1 cellular context compared by ENCODE assay signal in the genomic region with DNA sequence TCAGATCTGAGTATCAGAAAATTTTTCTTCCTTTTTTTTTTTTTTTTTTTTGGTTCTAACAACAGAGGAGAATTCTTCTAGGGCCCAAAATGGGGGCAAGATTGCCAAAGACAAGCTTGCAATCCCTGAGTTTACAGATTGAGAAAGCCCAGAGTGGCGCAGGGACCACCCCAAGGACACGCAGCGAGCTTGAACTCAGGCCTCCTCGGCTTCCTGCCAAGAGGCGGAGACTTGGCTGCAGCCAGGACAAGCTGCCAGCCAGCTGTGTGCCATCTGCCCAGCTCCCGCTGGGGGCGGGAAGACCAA.
A peak's percentile ranks its signal among the peaks of the same experiment; 100 is the strongest.
TF ChIP-seq lines count a peak whose summit lies in the region.

No MANE protein-coding gene starts in this region.

TF ChIP-seq in HepG2, 621 proteins besides CTCF, POLR2A, EP300 and RAD21 (continues in another document):
- TF ChIP-seq ZNF292 (CRISPR knock-in tag; IDR thresholded peaks at IDR 0.05; ENCODE audit: borderline replicate concordance, low read depth) (peak; percentile 4; the same call in 1 of the 2 replicates), ZFP90 (CRISPR knock-in tag; IDR thresholded peaks at IDR 0.05; ENCODE audit: borderline replicate concordance) (no peak), SCMH1 (CRISPR knock-in tag; IDR thresholded peaks at IDR 0.05; ENCODE audit: borderline replicate concordance) (no peak), KDM5B (CRISPR knock-in tag; IDR thresholded peaks at IDR 0.05; ENCODE audit: borderline replicate concordance) (peak; percentile 17; the same call in 1 of the 2 replicates), GMEB2 (CRISPR knock-in tag; IDR thresholded peaks at IDR 0.05; ENCODE audit: low read depth) (no peak), ZNF121 (CRISPR knock-in tag; IDR thresholded peaks at IDR 0.05) (no peak), KLF6 (CRISPR knock-in tag; IDR thresholded peaks at IDR 0.05) (no peak), RXRB (CRISPR knock-in tag; IDR thresholded peaks at IDR 0.05; ENCODE audit: borderline replicate concordance) (peak; percentile 85), SP2 (CRISPR knock-in tag; IDR thresholded peaks at IDR 0.05) (no peak), SRSF4 (IDR thresholded peaks at IDR 0.05; ENCODE audit: low read depth, low read length, poor library complexity, severe bottlenecking) (no peak), ZNF879 (CRISPR knock-in tag; IDR thresholded peaks at IDR 0.05) (no peak), HDAC1 (CRISPR knock-in tag; IDR thresholded peaks at IDR 0.05) (no peak), SMAD3 (CRISPR knock-in tag; IDR thresholded peaks at IDR 0.05) (no peak), BHLHE40 (IDR thresholded peaks at IDR 0.05; ENCODE audit: low read length) (peak; percentile 8; the same call in 1 of the 2 replicates), ARNT (IDR thresholded peaks at IDR 0.05) (no peak), SYNCRIP (IDR thresholded peaks at IDR 0.05; ENCODE audit: insufficient read depth, low read depth, low read length) (no peak), ZNF256 (CRISPR knock-in tag; conservative IDR thresholded peaks at IDR 0.05) (no peak), RFX1 (IDR thresholded peaks at IDR 0.05) (no peak), AGO1 (IDR thresholded peaks at IDR 0.05; ENCODE audit: low read depth, low read length, poor library complexity, severe bottlenecking) (no peak), HMG20A (CRISPR knock-in tag; IDR thresholded peaks at IDR 0.05; ENCODE audit: borderline replicate concordance) (no peak), RBM22 (optimal IDR thresholded peaks at IDR 0.05; ENCODE audit: low read length) (no peak), GTF2F1 (IDR thresholded peaks at IDR 0.05; ENCODE audit: low read length) (no peak), ZMYM3 (CRISPR knock-in tag; IDR thresholded peaks at IDR 0.05) (no peak), ZNF776 (CRISPR knock-in tag; IDR thresholded peaks at IDR 0.05) (no peak), PPARG (CRISPR knock-in tag; conservative IDR thresholded peaks at IDR 0.05) (peak; percentile 99), BCL3 (CRISPR knock-in tag; IDR thresholded peaks at IDR 0.05) (no peak), ZNF446 (CRISPR knock-in tag; IDR thresholded peaks at IDR 0.05) (no peak), ZNF326 (CRISPR knock-in tag; IDR thresholded peaks at IDR 0.05; ENCODE audit: borderline replicate concordance) (no peak), ZNF276 (CRISPR knock-in tag; IDR thresholded peaks at IDR 0.05; ENCODE audit: low read depth) (no peak), ZNF691 (CRISPR knock-in tag; IDR thresholded peaks at IDR 0.05; ENCODE audit: borderline replicate concordance, low read depth) (no peak), MIER2 (CRISPR knock-in tag; IDR thresholded peaks at IDR 0.05) (no peak), ZSCAN29 (CRISPR knock-in tag; conservative IDR thresholded peaks at IDR 0.05) (no peak), ZFP36 (IDR thresholded peaks at IDR 0.05; ENCODE audit: borderline replicate concordance, low read depth, low read length, partially characterized antibody) (peak; percentile 89), TERF1 (CRISPR knock-in tag; IDR thresholded peaks at IDR 0.05) (no peak), SUZ12 (IDR thresholded peaks at IDR 0.05; ENCODE audit: low read depth, low read length) (no peak), MTF1 (CRISPR knock-in tag; IDR thresholded peaks at IDR 0.05) (no peak), SP1 (IDR thresholded peaks at IDR 0.05) (no peak), SP1 (CRISPR knock-in tag; IDR thresholded peaks at IDR 0.05) (0 out of 2 replicates have a peak, but pooled peaks have one; percentile 67), ELF1 (CRISPR knock-in tag; IDR thresholded peaks at IDR 0.05) (no peak), ZSCAN31 (CRISPR knock-in tag; IDR thresholded peaks at IDR 0.05; ENCODE audit: low read depth) (no peak), HOXA7 (CRISPR knock-in tag; IDR thresholded peaks at IDR 0.05) (no peak), FOXC1 (CRISPR knock-in tag; IDR thresholded peaks at IDR 0.05; ENCODE audit: borderline replicate concordance) (no peak), AKAP8 (CRISPR knock-in tag; IDR thresholded peaks at IDR 0.05) (no peak), MEIS1 (CRISPR knock-in tag; IDR thresholded peaks at IDR 0.05; ENCODE audit: borderline replicate concordance) (no peak), ZNF670 (CRISPR knock-in tag; IDR thresholded peaks at IDR 0.05; ENCODE audit: borderline replicate concordance) (no peak)
- TF ChIP-seq, protein P1, sequence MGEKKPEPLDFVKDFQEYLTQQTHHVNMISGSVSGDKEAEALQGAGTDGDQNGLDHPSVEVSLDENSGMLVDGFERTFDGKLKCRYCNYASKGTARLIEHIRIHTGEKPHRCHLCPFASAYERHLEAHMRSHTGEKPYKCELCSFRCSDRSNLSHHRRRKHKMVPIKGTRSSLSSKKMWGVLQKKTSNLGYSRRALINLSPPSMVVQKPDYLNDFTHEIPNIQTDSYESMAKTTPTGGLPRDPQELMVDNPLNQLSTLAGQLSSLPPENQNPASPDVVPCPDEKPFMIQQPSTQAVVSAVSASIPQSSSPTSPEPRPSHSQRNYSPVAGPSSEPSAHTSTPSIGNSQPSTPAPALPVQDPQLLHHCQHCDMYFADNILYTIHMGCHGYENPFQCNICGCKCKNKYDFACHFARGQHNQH (CRISPR knock-in tag; IDR thresholded peaks at IDR 0.05): no peak
- TF ChIP-seq, protein P2, sequence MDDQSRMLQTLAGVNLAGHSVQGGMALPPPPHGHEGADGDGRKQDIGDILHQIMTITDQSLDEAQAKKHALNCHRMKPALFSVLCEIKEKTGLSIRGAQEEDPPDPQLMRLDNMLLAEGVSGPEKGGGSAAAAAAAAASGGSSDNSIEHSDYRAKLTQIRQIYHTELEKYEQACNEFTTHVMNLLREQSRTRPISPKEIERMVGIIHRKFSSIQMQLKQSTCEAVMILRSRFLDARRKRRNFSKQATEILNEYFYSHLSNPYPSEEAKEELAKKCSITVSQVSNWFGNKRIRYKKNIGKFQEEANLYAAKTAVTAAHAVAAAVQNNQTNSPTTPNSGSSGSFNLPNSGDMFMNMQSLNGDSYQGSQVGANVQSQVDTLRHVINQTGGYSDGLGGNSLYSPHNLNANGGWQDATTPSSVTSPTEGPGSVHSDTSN (CRISPR knock-in tag; IDR thresholded peaks at IDR 0.05; ENCODE audit: borderline replicate concordance): no peak
- TF ChIP-seq, protein P3, sequence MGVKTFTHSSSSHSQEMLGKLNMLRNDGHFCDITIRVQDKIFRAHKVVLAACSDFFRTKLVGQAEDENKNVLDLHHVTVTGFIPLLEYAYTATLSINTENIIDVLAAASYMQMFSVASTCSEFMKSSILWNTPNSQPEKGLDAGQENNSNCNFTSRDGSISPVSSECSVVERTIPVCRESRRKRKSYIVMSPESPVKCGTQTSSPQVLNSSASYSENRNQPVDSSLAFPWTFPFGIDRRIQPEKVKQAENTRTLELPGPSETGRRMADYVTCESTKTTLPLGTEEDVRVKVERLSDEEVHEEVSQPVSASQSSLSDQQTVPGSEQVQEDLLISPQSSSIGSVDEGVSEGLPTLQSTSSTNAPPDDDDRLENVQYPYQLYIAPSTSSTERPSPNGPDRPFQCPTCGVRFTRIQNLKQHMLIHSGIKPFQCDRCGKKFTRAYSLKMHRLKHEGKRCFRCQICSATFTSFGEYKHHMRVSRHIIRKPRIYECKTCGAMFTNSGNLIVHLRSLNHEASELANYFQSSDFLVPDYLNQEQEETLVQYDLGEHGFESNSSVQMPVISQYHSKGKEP (CRISPR knock-in tag; IDR thresholded peaks at IDR 0.05): no peak
- TF ChIP-seq, protein P4, sequence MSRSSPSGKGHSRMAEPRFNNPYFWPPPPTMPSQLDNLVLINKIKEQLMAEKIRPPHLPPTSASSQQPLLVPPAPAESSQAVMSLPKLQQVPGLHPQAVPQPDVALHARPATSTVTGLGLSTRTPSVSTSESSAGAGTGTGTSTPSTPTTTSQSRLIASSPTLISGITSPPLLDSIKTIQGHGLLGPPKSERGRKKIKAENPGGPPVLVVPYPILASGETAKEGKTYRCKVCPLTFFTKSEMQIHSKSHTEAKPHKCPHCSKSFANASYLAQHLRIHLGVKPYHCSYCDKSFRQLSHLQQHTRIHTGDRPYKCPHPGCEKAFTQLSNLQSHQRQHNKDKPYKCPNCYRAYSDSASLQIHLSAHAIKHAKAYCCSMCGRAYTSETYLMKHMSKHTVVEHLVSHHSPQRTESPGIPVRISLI (CRISPR knock-in tag; IDR thresholded peaks at IDR 0.05; ENCODE audit: borderline replicate concordance): no peak
- TF ChIP-seq, protein P5, sequence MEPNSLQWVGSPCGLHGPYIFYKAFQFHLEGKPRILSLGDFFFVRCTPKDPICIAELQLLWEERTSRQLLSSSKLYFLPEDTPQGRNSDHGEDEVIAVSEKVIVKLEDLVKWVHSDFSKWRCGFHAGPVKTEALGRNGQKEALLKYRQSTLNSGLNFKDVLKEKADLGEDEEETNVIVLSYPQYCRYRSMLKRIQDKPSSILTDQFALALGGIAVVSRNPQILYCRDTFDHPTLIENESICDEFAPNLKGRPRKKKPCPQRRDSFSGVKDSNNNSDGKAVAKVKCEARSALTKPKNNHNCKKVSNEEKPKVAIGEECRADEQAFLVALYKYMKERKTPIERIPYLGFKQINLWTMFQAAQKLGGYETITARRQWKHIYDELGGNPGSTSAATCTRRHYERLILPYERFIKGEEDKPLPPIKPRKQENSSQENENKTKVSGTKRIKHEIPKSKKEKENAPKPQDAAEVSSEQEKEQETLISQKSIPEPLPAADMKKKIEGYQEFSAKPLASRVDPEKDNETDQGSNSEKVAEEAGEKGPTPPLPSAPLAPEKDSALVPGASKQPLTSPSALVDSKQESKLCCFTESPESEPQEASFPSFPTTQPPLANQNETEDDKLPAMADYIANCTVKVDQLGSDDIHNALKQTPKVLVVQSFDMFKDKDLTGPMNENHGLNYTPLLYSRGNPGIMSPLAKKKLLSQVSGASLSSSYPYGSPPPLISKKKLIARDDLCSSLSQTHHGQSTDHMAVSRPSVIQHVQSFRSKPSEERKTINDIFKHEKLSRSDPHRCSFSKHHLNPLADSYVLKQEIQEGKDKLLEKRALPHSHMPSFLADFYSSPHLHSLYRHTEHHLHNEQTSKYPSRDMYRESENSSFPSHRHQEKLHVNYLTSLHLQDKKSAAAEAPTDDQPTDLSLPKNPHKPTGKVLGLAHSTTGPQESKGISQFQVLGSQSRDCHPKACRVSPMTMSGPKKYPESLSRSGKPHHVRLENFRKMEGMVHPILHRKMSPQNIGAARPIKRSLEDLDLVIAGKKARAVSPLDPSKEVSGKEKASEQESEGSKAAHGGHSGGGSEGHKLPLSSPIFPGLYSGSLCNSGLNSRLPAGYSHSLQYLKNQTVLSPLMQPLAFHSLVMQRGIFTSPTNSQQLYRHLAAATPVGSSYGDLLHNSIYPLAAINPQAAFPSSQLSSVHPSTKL (CRISPR knock-in tag; IDR thresholded peaks at IDR 0.05): 0 out of 2 replicates have a peak, but pooled peaks have one; percentile 72
- TF ChIP-seq, protein P6, sequence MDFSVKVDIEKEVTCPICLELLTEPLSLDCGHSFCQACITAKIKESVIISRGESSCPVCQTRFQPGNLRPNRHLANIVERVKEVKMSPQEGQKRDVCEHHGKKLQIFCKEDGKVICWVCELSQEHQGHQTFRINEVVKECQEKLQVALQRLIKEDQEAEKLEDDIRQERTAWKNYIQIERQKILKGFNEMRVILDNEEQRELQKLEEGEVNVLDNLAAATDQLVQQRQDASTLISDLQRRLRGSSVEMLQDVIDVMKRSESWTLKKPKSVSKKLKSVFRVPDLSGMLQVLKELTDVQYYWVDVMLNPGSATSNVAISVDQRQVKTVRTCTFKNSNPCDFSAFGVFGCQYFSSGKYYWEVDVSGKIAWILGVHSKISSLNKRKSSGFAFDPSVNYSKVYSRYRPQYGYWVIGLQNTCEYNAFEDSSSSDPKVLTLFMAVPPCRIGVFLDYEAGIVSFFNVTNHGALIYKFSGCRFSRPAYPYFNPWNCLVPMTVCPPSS (IDR thresholded peaks at IDR 0.05): no peak
